Comparison of ENCODE assay signal across 2 cellular contexts in genomic region chr10:131674130-131674529, GRCh38.
TF ChIP-seq lines count a peak whose summit lies in the region.

No MANE protein-coding gene starts in this region.

TF ChIP-seq in Ishikawa, 13 proteins besides CTCF, POLR2A, EP300 and RAD21:
- TF ChIP-seq USF1 (IDR thresholded peaks at IDR 0.05): 0 out of 2 replicates have a peak, but pooled peaks have one; percentile 30
- TF ChIP-seq YY1 (IDR thresholded peaks at IDR 0.05; ENCODE audit: low read depth): no peak
TF ChIP-seq in Ishikawa: peak in this region for 1.

TF ChIP-seq in H1, 55 proteins besides CTCF, POLR2A, EP300 and RAD21 (continued from another document):
- TF ChIP-seq ATF3 (IDR thresholded peaks at IDR 0.05; ENCODE audit: insufficient read depth, low read depth, low read length): no peak
- no peak for TF ChIP-seq SP1 (IDR thresholded peaks at IDR 0.05; ENCODE audit: low read depth, low read length)
- no peak for TF ChIP-seq CTBP2 (IDR thresholded peaks at IDR 0.05; ENCODE audit: borderline replicate concordance, insufficient read depth, insufficient read length, low read length)
- no peak for TF ChIP-seq SRF (IDR thresholded peaks at IDR 0.05; ENCODE audit: low read depth, low read length)
- no peak for TF ChIP-seq TCF12 (IDR thresholded peaks at IDR 0.05; ENCODE audit: low read depth, low read length)
- no peak for TF ChIP-seq KDM5A (IDR thresholded peaks at IDR 0.05; ENCODE audit: low read length)
- no peak for TF ChIP-seq BACH1 (IDR thresholded peaks at IDR 0.05; ENCODE audit: low read length)
- TF ChIP-seq SP2 (IDR thresholded peaks at IDR 0.05; ENCODE audit: low read length): no peak
- no peak for TF ChIP-seq USF2 (IDR thresholded peaks at IDR 0.05; ENCODE audit: low read length)
- TF ChIP-seq SUZ12 (IDR thresholded peaks at IDR 0.05; ENCODE audit: low read length): no peak
- TF ChIP-seq YY1 (IDR thresholded peaks at IDR 0.05; ENCODE audit: low read depth, low read length): no peak
- no peak for TF ChIP-seq MAX (IDR thresholded peaks at IDR 0.05)
